ENCODE assay signal across 8 cellular contexts in the genomic region with DNA sequence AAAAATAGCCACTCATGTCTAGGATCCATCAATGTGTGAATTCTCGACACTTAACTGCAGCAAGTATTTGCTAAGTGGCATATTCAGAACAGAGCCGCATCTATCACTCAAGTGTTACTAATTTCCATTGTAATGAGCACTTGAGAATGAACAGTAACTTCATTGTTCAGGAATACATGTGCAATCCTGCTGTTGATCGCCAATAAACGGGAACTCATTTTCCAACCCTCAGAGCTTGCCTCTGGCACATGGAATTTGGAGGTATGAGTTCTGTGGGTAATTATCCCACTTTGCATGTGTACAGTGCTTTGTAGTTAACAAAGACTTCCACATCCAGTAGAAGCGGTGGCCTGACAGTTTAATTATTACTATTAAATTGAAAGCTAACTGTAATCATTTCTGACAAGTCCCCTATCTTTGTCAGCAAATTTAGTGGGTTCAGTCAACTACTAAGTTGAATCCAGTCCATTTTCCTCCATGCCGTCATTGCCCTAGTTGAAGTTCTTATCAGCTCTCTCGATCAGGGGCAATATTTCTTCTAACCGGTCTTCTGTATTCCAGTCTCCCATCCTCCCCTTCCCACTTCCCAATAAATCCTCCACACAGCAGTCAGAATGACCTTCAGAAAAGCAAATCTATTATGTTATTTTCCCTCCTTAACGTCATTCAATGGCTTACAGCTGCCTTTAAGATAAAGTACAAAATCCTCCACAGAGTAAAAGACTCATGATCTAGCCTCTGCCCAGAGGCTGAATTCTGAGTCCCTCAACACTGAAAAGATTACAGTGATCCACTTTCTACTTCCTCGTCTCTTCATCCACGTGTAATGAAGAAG.
DNase-seq lines count a peak whose midpoint lies in the region; ATAC-seq, FAIRE-seq and TF ChIP-seq lines count a peak whose summit lies in the region.
"Not testable (repeated sequence)": the region's sequence is repeated elsewhere in the genome, so short reads cannot be mapped to it uniquely, and the experiment has no call there.

No MANE protein-coding gene starts in this region.

- CTCF ChIA-PET in GM12878 (lab: Yijun Ruan, JAX) = not testable (repeated sequence)

- DNase-seq in NCI-H1048 (lab: John Stamatoyannopoulos, UW) = peak; percentile 83
- peak; percentile 10 for DNase-seq in NCI-H1436 (lab: John Stamatoyannopoulos, UW)
- DNase-seq in NCI-H526 (lab: John Stamatoyannopoulos, UW) = peak; percentile 66 to 72
- DNase-seq in NCI-H774 (lab: John Stamatoyannopoulos, UW) = peak; percentile 10
- not testable (repeated sequence) for DNase-seq in GM12878 (ENCODE audit: low read depth, low spot score)
- DNase-seq in globus pallidus (ENCODE audit: low spot score) = peak; percentile 10
- DNase-seq in superior temporal gyrus (ENCODE audit: extremely low spot score) = peak; percentile 20

- H3K4me3 ChIP-seq in GM12878 = not testable (repeated sequence)
- H3K4me3 ChIP-seq in neural cell (ENCODE audit: low read length) = peak overlapping the region; percentile 29

- H3K4me2 ChIP-seq in GM12878 (ENCODE audit: control insufficient read depth, insufficient read depth); neural cell (ENCODE audit: low read length): not testable (repeated sequence)

- TF ChIP-seq RAD21 in GM12878 (IDR thresholded peaks at IDR 0.05; ENCODE audit: insufficient read depth, low read depth, low read length); neural cell (conservative IDR thresholded peaks at IDR 0.05): not testable (repeated sequence)

- H3K27me3 ChIP-seq in GM12878 (replicated peaks in 1 of 2; ENCODE audit: control insufficient read depth in 2 of 2, insufficient read depth in 2 of 2, low read length in 1 of 2); neural cell (ENCODE audit: insufficient read depth, low read depth, low read length): not testable (repeated sequence)

- not testable (repeated sequence) for FAIRE-seq in GM12878 (lab: Jason Lieb, UNC)

- H3K9me3 ChIP-seq in GM12878 (replicated peaks; ENCODE audit: control insufficient read depth, insufficient read depth, low read length); neural cell (ENCODE audit: low read length): not testable (repeated sequence)

- not testable (repeated sequence) for H3K9me2 ChIP-seq in neural cell (ENCODE audit: insufficient read depth, low read length)

- 32% methylated on average over 11 of the region's 11 CpGs for WGBS in GM12878 (ENCODE audit: insufficient coverage, insufficient replicate concordance, low lambda C conversion rate, missing lambda C conversion rate)

- TF ChIP-seq POLR2A in GM12878 (IDR thresholded peaks at IDR 0.05; ENCODE audit: low read depth, low read length) = not testable (repeated sequence)

- not testable (repeated sequence) for H2AFZ ChIP-seq in GM12878 (ENCODE audit: control insufficient read depth, low read depth, low read length); neural cell (ENCODE audit: low read depth, low read length)

- peak; percentile 14; the same call in 1 of the 3 replicates for ATAC-seq in GM12878

- POLR2A ChIA-PET in GM12878 (lab: Charles Lee) = not testable (repeated sequence)

- intact Hi-C loops in GM12878 (cut with micrococcal nuclease; ENCODE audit: unreplicated experiment) = not testable (repeated sequence)

- not testable (repeated sequence) for H4K20me1 ChIP-seq in GM12878 (ENCODE audit: control insufficient read depth, insufficient read depth); neural cell (ENCODE audit: insufficient read depth)

- H3K9ac ChIP-seq in GM12878 (ENCODE audit: control insufficient read depth, insufficient read depth, low read length); neural cell (ENCODE audit: low read length): not testable (repeated sequence)

- H3K36me3 ChIP-seq in GM12878 (ENCODE audit: control insufficient read depth in 2 of 2, insufficient read depth in 2 of 2, low read length in 1 of 2); neural cell (ENCODE audit: insufficient read depth, low read length): not testable (repeated sequence)

- not testable (repeated sequence) for TF ChIP-seq CTCF in GM12878 (IDR thresholded peaks at IDR 0.05 in 2 of 3, conservative IDR thresholded peaks at IDR 0.05 in 1 of 3; ENCODE audit: control insufficient read depth in 2 of 3, extremely low read depth in 1 of 3, insufficient read depth in 1 of 3, low read depth in 3 of 3, low read length in 3 of 3); neural cell (IDR thresholded peaks at IDR 0.05; ENCODE audit: poor library complexity, severe bottlenecking)

- not testable (repeated sequence) for H3K27ac ChIP-seq in GM12878 (ENCODE audit: control insufficient read depth, insufficient read depth)
- peak overlapping the region; percentile 72 for H3K27ac ChIP-seq in neural cell (ENCODE audit: low read length)

- not testable (repeated sequence) for H3F3A ChIP-seq in neural cell (ENCODE audit: insufficient read depth, low read length, poor library complexity, severe bottlenecking)

- not testable (repeated sequence) for BruUV-seq in GM12878 (replicated peaks; lab: Mats Ljungman, UMichigan)

- H3K4me1 ChIP-seq in GM12878 (ENCODE audit: control insufficient read depth, insufficient read depth, low read length) = not testable (repeated sequence)

- TF ChIP-seq EP300 in GM12878 (IDR thresholded peaks at IDR 0.05; ENCODE audit: borderline replicate concordance in 1 of 2, control insufficient read depth in 1 of 2, low read depth in 2 of 2, low read length in 2 of 2) = not testable (repeated sequence)
- peak; percentile 78 for TF ChIP-seq EP300 in neural cell (conservative IDR thresholded peaks at IDR 0.05; ENCODE audit: poor library complexity, severe bottlenecking)

- RAD21 ChIA-PET in GM12878 (lab: Charles Lee; ENCODE audit: unreplicated experiment) = interaction anchor here (0.8 kb wide), 1 partner anchor 43 kb away, joined by 3 read pairs; no protein-coding TSS in a partner anchor

- in situ Hi-C loops in GM12878 (cut with MboI) = not testable (repeated sequence)

- SMC1A ChIA-PET in GM12878 (lab: Charles Lee; ENCODE audit: uncharacterized antibody, unreplicated experiment) = interaction anchor here (0.7 to 1.3 kb wide), 3 partner anchors 28 to 54 kb away, joined by 3 to 4 read pairs (median 3); no protein-coding TSS in a partner anchor

- not testable (repeated sequence) for H3K79me2 ChIP-seq in GM12878 (ENCODE audit: control insufficient read depth, insufficient read depth, low read length); neural cell (replicated peaks; ENCODE audit: insufficient read depth, low read length)

TF ChIP-seq in neural cell, 6 proteins besides CTCF, POLR2A, EP300 and RAD21:
- peak; percentile 14 for TF ChIP-seq POLR2AphosphoS5 (IDR thresholded peaks at IDR 0.05)
- TF ChIP-seq REST (IDR thresholded peaks at IDR 0.05; ENCODE audit: borderline replicate concordance) = peak; percentile 50
